12 cellular contexts compared by ENCODE assay signal in genomic region chr1:89723863-89724262, GRCh38.
DNase-seq lines count a peak whose midpoint lies in the region; ATAC-seq, FAIRE-seq and TF ChIP-seq lines count a peak whose summit lies in the region.
"Had no signal": no experiment of that assay in that cellular context is flagged by ENCODE, and none has a peak within 500 bp of the region (broad histone marks: within the 10 kb centered on the region; RNA-seq: fewer than 3 reads in every experiment).

No MANE protein-coding gene starts in this region.

- no peak for TF ChIP-seq RAD21 in GM12878 (IDR thresholded peaks at IDR 0.05; ENCODE audit: insufficient read depth, low read depth, low read length)

- no peaks in the 10 kb centered on the region for H3K27me3 Mint-ChIP-seq in CD4-positive, alpha-beta memory T cell
- no peaks in the 10 kb centered on the region for H3K27me3 Mint-ChIP-seq in chondrocyte (ENCODE audit: low read depth)

- no peak overlapping the region for H3K9ac ChIP-seq in GM12878 (ENCODE audit: control insufficient read depth, insufficient read depth, low read length)

- POLR2A ChIA-PET in GM12878 (lab: Charles Lee) = interaction anchor here (1.2 kb wide), 1 partner anchor 53 kb away, joined by 4 read pairs; no protein-coding TSS in a partner anchor
- POLR2A ChIA-PET in CD4-positive, alpha-beta memory T cell (lab: Charles Lee; ENCODE audit: partially characterized antibody) = interaction anchor here (1.0 kb wide), 1 partner anchor 10 kb away, joined by 4 read pairs; no protein-coding TSS in a partner anchor

- H3K9me3 ChIP-seq in MG63 = no peaks in the 10 kb centered on the region
- no peaks in the 10 kb centered on the region for H3K9me3 ChIP-seq in GM12878 (replicated peaks; ENCODE audit: control insufficient read depth, insufficient read depth, low read length)
- no peaks in the 10 kb centered on the region for H3K9me3 ChIP-seq in CD4-positive, alpha-beta memory T cell (ENCODE audit: control insufficient read depth in 1 of 2, low read length in 2 of 2)
- H3K9me3 ChIP-seq: right lobe of liver had no signal

- no peak for FAIRE-seq in GM12878 (lab: Jason Lieb, UNC)

- RAD21 ChIA-PET in GM12878 (lab: Charles Lee; ENCODE audit: unreplicated experiment) = interaction anchor here (2.0 kb wide), 1 partner anchor 39 kb away, joined by 6 read pairs; no protein-coding TSS in a partner anchor

- peak; percentile 73 for DNase-seq in MG63
- no peak for DNase-seq in GM12878 (ENCODE audit: low read depth, low spot score)
- DNase-seq in lung microvascular endothelial cell (ENCODE audit: low read depth in 2 of 2) = peak; percentile 51 to 64
- DNase-seq in stimulated activated naive CD4-positive, alpha-beta T cell treated with Interleukin-2 at 50 U/mL for 16 hours (lab: John Stamatoyannopoulos, UW) = no peak
- DNase-seq in CD4-positive, alpha-beta memory T cell = no peak
- DNase-seq in chondrocyte (ENCODE audit: low spot score) = no peak
- DNase-seq: activated CD4-positive, CD25-positive, alpha-beta regulatory T cell; right lobe of liver had no signal

- H3K4me3 ChIP-seq in ACC112 (ENCODE audit: low read depth, low read length) (no peak overlapping the region), MG63 (no peak overlapping the region), GM12878 (no peak overlapping the region)
- no peak overlapping the region for H3K4me3 ChIP-seq in CD4-positive, alpha-beta memory T cell (ENCODE audit: low read length in 2 of 2)
- H3K4me3 ChIP-seq: right lobe of liver had no signal

- no peaks in the 10 kb centered on the region for H3K27me3 ChIP-seq in ACC112 (ENCODE audit: insufficient read depth, low read length)
- H3K27me3 ChIP-seq in MG63 = no peaks in the 10 kb centered on the region
- H3K27me3 ChIP-seq in GM12878 (replicated peaks in 1 of 2; ENCODE audit: control insufficient read depth in 2 of 2, insufficient read depth in 2 of 2, low read length in 1 of 2) = no peaks in the 10 kb centered on the region
- H3K27me3 ChIP-seq in CD4-positive, alpha-beta memory T cell (ENCODE audit: insufficient read depth, low read length) = no peaks in the 10 kb centered on the region
- H3K27me3 ChIP-seq: right lobe of liver had no signal

- peak overlapping the region; percentile 86 for H3K27ac ChIP-seq in ACC112 (ENCODE audit: low read depth, low read length)
- no peak overlapping the region for H3K27ac ChIP-seq in GM12878 (ENCODE audit: control insufficient read depth, insufficient read depth)
- H3K27ac ChIP-seq in CD4-positive, alpha-beta memory T cell (ENCODE audit: low read depth, low read length) = no peak overlapping the region
- H3K27ac ChIP-seq: right lobe of liver had no signal

- CTCF ChIA-PET in GM12878 (lab: Yijun Ruan, JAX) = interaction anchor here (1.0 to 2.2 kb wide), 4 partner anchors 25 to 49 kb away, joined by 3 to 4 read pairs (median 4); no protein-coding TSS in a partner anchor
- CTCF ChIA-PET in CD4-positive, alpha-beta memory T cell (lab: Charles Lee; ENCODE audit: partially characterized antibody) = interaction anchor here (1.1 kb wide), 1 partner anchor 39 kb away, joined by 3 read pairs; no protein-coding TSS in a partner anchor

- H3K4me1 Mint-ChIP-seq in CD4-positive, alpha-beta memory T cell = peaks cover 53 to 85% (median 74%) of the 10 kb centered on the region in 4 donors
- H3K4me1 Mint-ChIP-seq in chondrocyte (ENCODE audit: low read depth) = peaks cover 48% of the 10 kb centered on the region

- no TSS peak for BruUV-seq in GM12878 (replicated peaks; lab: Mats Ljungman, UMichigan)

- peaks cover 0 to 3% (median 0%) of the 10 kb centered on the region in 8 donors for H3K9me3 Mint-ChIP-seq in CD4-positive, alpha-beta memory T cell
- peaks cover 2% of the 10 kb centered on the region for H3K9me3 Mint-ChIP-seq in chondrocyte (ENCODE audit: low read depth)

- H3K27ac Mint-ChIP-seq in CD4-positive, alpha-beta memory T cell = peak overlapping the region in 3 of 7 donors; percentile 23 to 62 (median 48)
- H3K27ac Mint-ChIP-seq in chondrocyte (ENCODE audit: unreplicated experiment) = no peak overlapping the region

- H3K4me1 ChIP-seq in ACC112 (ENCODE audit: control insufficient read depth, insufficient read depth, low read length, unreplicated experiment) = peaks cover 51% of the 10 kb centered on the region
- H3K4me1 ChIP-seq in GM12878 (ENCODE audit: control insufficient read depth, insufficient read depth, low read length) = peaks cover 30% of the 10 kb centered on the region
- H3K4me1 ChIP-seq in CD4-positive, alpha-beta memory T cell (ENCODE audit: insufficient read depth, low read length) = peaks cover 71% of the 10 kb centered on the region
- H3K4me1 ChIP-seq: right lobe of liver had no signal

- no peak overlapping the region for H3K4me3 Mint-ChIP-seq in CD4-positive, alpha-beta memory T cell
- H3K4me3 Mint-ChIP-seq in chondrocyte (ENCODE audit: unreplicated experiment) = no peak overlapping the region
- H3K4me3 Mint-ChIP-seq: brain had no signal

- H3K36me3 ChIP-seq in ACC112 (ENCODE audit: insufficient read depth, low read length) (no peaks in the 10 kb centered on the region), MG63 (no peaks in the 10 kb centered on the region), GM12878 (ENCODE audit: control insufficient read depth in 2 of 2, insufficient read depth in 2 of 2, low read length in 1 of 2) (no peaks in the 10 kb centered on the region)
- H3K36me3 ChIP-seq in CD4-positive, alpha-beta memory T cell (ENCODE audit: insufficient read depth, low read length) = no peaks in the 10 kb centered on the region
- H3K36me3 ChIP-seq: right lobe of liver had no signal

- H2AFZ ChIP-seq in ACC112 (ENCODE audit: low read length, unreplicated experiment) = no peak overlapping the region
- no peak overlapping the region for H2AFZ ChIP-seq in GM12878 (ENCODE audit: control insufficient read depth, low read depth, low read length)

- H3K4me2 ChIP-seq in GM12878 (ENCODE audit: control insufficient read depth, insufficient read depth) = peak overlapping the region; percentile 31; the same call in 1 of the 2 replicates

- in situ Hi-C loops in GM12878 (cut with MboI) = no loop called here

- TF ChIP-seq POLR2A in GM12878 (IDR thresholded peaks at IDR 0.05; ENCODE audit: low read depth, low read length) = no peak

- TF ChIP-seq CTCF in GM12878 (IDR thresholded peaks at IDR 0.05 in 2 of 3, conservative IDR thresholded peaks at IDR 0.05 in 1 of 3; ENCODE audit: control insufficient read depth in 2 of 3, extremely low read depth in 1 of 3, insufficient read depth in 1 of 3, low read depth in 3 of 3, low read length in 3 of 3) = no peak
- no peak for TF ChIP-seq CTCF in chondrocyte (IDR thresholded peaks at IDR 0.05)

- H4K20me1 ChIP-seq in GM12878 (ENCODE audit: control insufficient read depth, insufficient read depth) = no peaks in the 10 kb centered on the region

- TF ChIP-seq EP300 in GM12878 (IDR thresholded peaks at IDR 0.05; ENCODE audit: borderline replicate concordance in 1 of 2, control insufficient read depth in 1 of 2, low read depth in 2 of 2, low read length in 2 of 2) = no peak

- H3K36me3 Mint-ChIP-seq in CD4-positive, alpha-beta memory T cell = peaks cover 10 to 11% of the 10 kb centered on the region in 2 donors
- no peaks in the 10 kb centered on the region for H3K36me3 Mint-ChIP-seq in chondrocyte (ENCODE audit: low read depth)
- H3K36me3 Mint-ChIP-seq: brain had no signal

- H3K79me2 ChIP-seq in ACC112 (ENCODE audit: control insufficient read depth, insufficient read depth, low read length, unreplicated experiment) (no peaks in the 10 kb centered on the region), GM12878 (ENCODE audit: control insufficient read depth, insufficient read depth, low read length) (no peaks in the 10 kb centered on the region)

- SMC1A ChIA-PET in GM12878 (lab: Charles Lee; ENCODE audit: uncharacterized antibody, unreplicated experiment) = interaction anchor here (0.9 to 2.4 kb wide), 11 partner anchors 15 to 89 kb away, joined by 3 to 9 read pairs (median 4); no protein-coding TSS in a partner anchor

- intact Hi-C loops in GM12878 (cut with micrococcal nuclease; ENCODE audit: unreplicated experiment) = no loop called here
- intact Hi-C loops in CD4-positive, alpha-beta memory T cell (cut with micrococcal nuclease) = no loop called here

- ATAC-seq in GM12878 = no peak
- no peak for ATAC-seq in HG03521 (IDR thresholded peaks at IDR 0.05; ENCODE audit: unreplicated experiment)
- ATAC-seq: HCT116 had no signal

- WGBS in GM12878 (ENCODE audit: insufficient coverage, insufficient replicate concordance, low lambda C conversion rate, missing lambda C conversion rate) = 50% methylated on average over 6 of the region's 6 CpGs

TF ChIP-seq in GM12878, 131 proteins besides CTCF, POLR2A, EP300 and RAD21 (continues in another document):
- TF ChIP-seq SMARCA5 (IDR thresholded peaks at IDR 0.05) (no peak), BHLHE40 (IDR thresholded peaks at IDR 0.05; ENCODE audit: borderline replicate concordance in 1 of 2, low read depth in 2 of 2, low read length in 1 of 2) (no peak), RB1 (IDR thresholded peaks at IDR 0.05; ENCODE audit: borderline replicate concordance) (no peak)
- TF ChIP-seq, protein P1, sequence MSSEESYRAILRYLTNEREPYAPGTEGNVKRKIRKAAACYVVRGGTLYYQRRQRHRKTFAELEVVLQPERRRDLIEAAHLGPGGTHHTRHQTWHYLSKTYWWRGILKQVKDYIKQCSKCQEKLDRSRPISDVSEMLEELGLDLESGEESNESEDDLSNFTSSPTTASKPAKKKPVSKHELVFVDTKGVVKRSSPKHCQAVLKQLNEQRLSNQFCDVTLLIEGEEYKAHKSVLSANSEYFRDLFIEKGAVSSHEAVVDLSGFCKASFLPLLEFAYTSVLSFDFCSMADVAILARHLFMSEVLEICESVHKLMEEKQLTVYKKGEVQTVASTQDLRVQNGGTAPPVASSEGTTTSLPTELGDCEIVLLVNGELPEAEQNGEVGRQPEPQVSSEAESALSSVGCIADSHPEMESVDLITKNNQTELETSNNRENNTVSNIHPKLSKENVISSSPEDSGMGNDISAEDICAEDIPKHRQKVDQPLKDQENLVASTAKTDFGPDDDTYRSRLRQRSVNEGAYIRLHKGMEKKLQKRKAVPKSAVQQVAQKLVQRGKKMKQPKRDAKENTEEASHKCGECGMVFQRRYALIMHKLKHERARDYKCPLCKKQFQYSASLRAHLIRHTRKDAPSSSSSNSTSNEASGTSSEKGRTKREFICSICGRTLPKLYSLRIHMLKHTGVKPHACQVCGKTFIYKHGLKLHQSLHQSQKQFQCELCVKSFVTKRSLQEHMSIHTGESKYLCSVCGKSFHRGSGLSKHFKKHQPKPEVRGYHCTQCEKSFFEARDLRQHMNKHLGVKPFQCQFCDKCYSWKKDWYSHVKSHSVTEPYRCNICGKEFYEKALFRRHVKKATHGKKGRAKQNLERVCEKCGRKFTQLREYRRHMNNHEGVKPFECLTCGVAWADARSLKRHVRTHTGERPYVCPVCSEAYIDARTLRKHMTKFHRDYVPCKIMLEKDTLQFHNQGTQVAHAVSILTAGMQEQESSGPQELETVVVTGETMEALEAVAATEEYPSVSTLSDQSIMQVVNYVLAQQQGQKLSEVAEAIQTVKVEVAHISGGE (CRISPR knock-in tag; IDR thresholded peaks at IDR 0.05) = no peak

Comparison
In these comparisons a context has a peak if more than half of its experiments do, and no peak if none do; other contexts are left out.
1. DNase-seq: peak in MG63 (single experiment) and lung microvascular endothelial cell (2 of 2); none in GM12878 (single experiment), stimulated activated naive CD4-positive, alpha-beta T cell treated with Interleukin-2 at 50 U/mL for 16 hours (single experiment), CD4-positive, alpha-beta memory T cell (0 of 5) and chondrocyte (single experiment).